In genomic region chr10:34771106-34771505, GRCh38 we compare ENCODE assay signal across 26 cellular contexts. TPM values are rescaled to one million over a fixed set of nuclear protein-coding genes. Genes with fewer than 3 reads are reported as not detected.
DNase-seq lines count a peak whose midpoint lies in the region; ATAC-seq, FAIRE-seq and TF ChIP-seq lines count a peak whose summit lies in the region.
"Had no signal": no experiment of that assay in that cellular context is flagged by ENCODE, and none has a peak within 500 bp of the region (broad histone marks: within the 10 kb centered on the region; RNA-seq: fewer than 3 reads in every experiment).

No MANE protein-coding gene starts in this region.

- CTCF ChIA-PET in WTC11 (lab: Charles Lee): interaction anchor here (1.1 to 1.7 kb wide), 2 partner anchors 20 to 38 kb away, joined by 4 to 5 read pairs; no protein-coding TSS in a partner anchor

- H3K27me3 ChIP-seq in mesenchymal stem cell (ENCODE audit: control insufficient read depth in 1 of 2, insufficient read depth in 1 of 2, low read length in 2 of 2): no peaks in the 10 kb centered on the region
- H3K27me3 ChIP-seq: BE2C, SJSA1 had no signal

- H3K27ac ChIP-seq in epithelial cell of prostate: peak overlapping the region; percentile 71
- no peak overlapping the region for H3K27ac ChIP-seq in mesenchymal stem cell (ENCODE audit: low read length, poor library complexity, severe bottlenecking)
- H3K27ac ChIP-seq: SJSA1 had no signal

- H3K9me3 Mint-ChIP-seq in WTC11: no peaks in the 10 kb centered on the region

- no peak overlapping the region for H3K4me2 ChIP-seq in mesenchymal stem cell (ENCODE audit: low read length, poor library complexity, severe bottlenecking)

- no peak overlapping the region for H2BK120ac ChIP-seq in mesenchymal stem cell (ENCODE audit: low read depth, low read length)

- peaks cover 0 to 10% of the 10 kb centered on the region in 2 experiments for H3K36me3 ChIP-seq in mesenchymal stem cell (ENCODE audit: control insufficient read depth in 1 of 2, insufficient read depth in 2 of 2, low read depth in 1 of 2, low read length in 2 of 2)
- H3K36me3 ChIP-seq: BE2C, SJSA1 had no signal

- no peak overlapping the region for H3K9ac ChIP-seq in mesenchymal stem cell (ENCODE audit: low read length)

- H3K23ac ChIP-seq in mesenchymal stem cell (ENCODE audit: low read length in 2 of 2): no peak overlapping the region

- POLR2A ChIA-PET in WTC11 (lab: Charles Lee): interaction anchor here (0.9 kb wide), 1 partner anchor 12 kb away, joined by 3 read pairs; no protein-coding TSS in a partner anchor

- H3K9me3 ChIP-seq in mesenchymal stem cell (ENCODE audit: control insufficient read depth, low read length): no peaks in the 10 kb centered on the region
- H3K9me3 ChIP-seq: BE2C, SJSA1 had no signal

- H4K91ac ChIP-seq in mesenchymal stem cell (ENCODE audit: low read length): no peak overlapping the region

- H3K4me3 ChIP-seq in mesenchymal stem cell (ENCODE audit: insufficient read depth in 1 of 2, low read depth in 1 of 2, low read length in 2 of 2): no peak overlapping the region
- H3K4me3 ChIP-seq: SJSA1 had no signal

- H3K36me3 Mint-ChIP-seq in WTC11: no peaks in the 10 kb centered on the region; the same call in 1 of the 2 replicates
- H3K36me3 Mint-ChIP-seq: CD14-positive monocyte had no signal

- ATAC-seq in WTC11: no peak
- ATAC-seq in HG03521 (IDR thresholded peaks at IDR 0.05; ENCODE audit: unreplicated experiment): no peak
- no peak for ATAC-seq in GM18511 (IDR thresholded peaks at IDR 0.05; ENCODE audit: unreplicated experiment)

- no peak overlapping the region for H3K18ac ChIP-seq in mesenchymal stem cell (ENCODE audit: low read depth in 1 of 2, low read length in 2 of 2)

- peak overlapping the region in 1 of 2 experiments; percentile 54 for H2BK12ac ChIP-seq in mesenchymal stem cell (ENCODE audit: low read length in 2 of 2)

- H3K14ac ChIP-seq in mesenchymal stem cell (ENCODE audit: low read length in 2 of 2): no peak overlapping the region

- H2AFZ ChIP-seq in mesenchymal stem cell (ENCODE audit: low read depth, low read length): no peak overlapping the region

- peaks cover 17% of the 10 kb centered on the region for H3K4me1 ChIP-seq in mesenchymal stem cell (ENCODE audit: control insufficient read depth, insufficient read depth, low read depth, low read length)
- H3K4me1 ChIP-seq: SJSA1 had no signal

- H3K79me1 ChIP-seq in mesenchymal stem cell (replicated peaks; ENCODE audit: low read length, poor library complexity, severe bottlenecking): peaks cover 13% of the 10 kb centered on the region

- H3K4me1 Mint-ChIP-seq in WTC11: peaks cover 64% of the 10 kb centered on the region
- H3K4me1 Mint-ChIP-seq: CD14-positive monocyte had no signal

- TF ChIP-seq CTCF in WTC11 (IDR thresholded peaks at IDR 0.05): no peak

- no peaks in the 10 kb centered on the region for H3K27me3 Mint-ChIP-seq in WTC11 (ENCODE audit: low read depth)

- no peak overlapping the region for H2BK5ac ChIP-seq in mesenchymal stem cell (ENCODE audit: low read depth, low read length, poor library complexity, severe bottlenecking)

- WGBS in mesenchymal stem cell: 82% methylated on average over 2 of the region's 3 CpGs

- H2AK5ac ChIP-seq in mesenchymal stem cell (ENCODE audit: low read length, severe bottlenecking): no peak overlapping the region

- no peak overlapping the region for H3K4ac ChIP-seq in mesenchymal stem cell (ENCODE audit: low read depth in 1 of 2, low read length in 2 of 2)

- no peak overlapping the region for H3K4me3 Mint-ChIP-seq in WTC11
- H3K4me3 Mint-ChIP-seq: CD14-positive monocyte had no signal

- intact Hi-C loops in posterior cingulate gyrus (cut with DNase I): no loop called here

- peak overlapping the region; percentile 42 for H4K8ac ChIP-seq in mesenchymal stem cell (ENCODE audit: low read length)

- no peak overlapping the region for H2BK15ac ChIP-seq in mesenchymal stem cell (ENCODE audit: low read depth, poor library complexity, severe bottlenecking)

- peak overlapping the region; percentile 39; the same call in 1 of the 2 replicates for H3K27ac Mint-ChIP-seq in WTC11
- H3K27ac Mint-ChIP-seq: CD14-positive monocyte had no signal

- no peak for DNase-seq in GM18507 (ENCODE audit: extremely low spot score, insufficient read length, low read depth)
- DNase-seq in WTC11 (ENCODE audit: low spot score): no peak
- DNase-seq in epithelial cell of prostate (ENCODE audit: low read depth, low spot score): no peak
- DNase-seq in mesenchymal stem cell: no peak
- DNase-seq in posterior cingulate gyrus: no peak
- DNase-seq in Kasumi-1 (lab: John Stamatoyannopoulos, UW): no peak
- DNase-seq: 8988T, ACHN, BE2C, Calu3, DMS79 treated with DMSO at 0.1 percent for 48 hours, Karpas-422, MV-4-11, NCI-H1105, NCI-H1436 treated with DMSO at 0.1 percent for 48 hours, NCI-H187 treated with DMSO at 0.1 percent for 48 hours, NCI-H2107, NCI-H524 treated with DMSO at 0.1 percent for 48 hours, NCI-H774, Right ventricle myocardium superior had no signal

- FAIRE-seq in GM18507 (lab: Jason Lieb, UNC): peak; percentile 38
- FAIRE-seq: GM12892, H54 had no signal

TF ChIP-seq in WTC11, 78 proteins besides CTCF, POLR2A, EP300 and RAD21:
- TF ChIP-seq CBFB (CRISPR knock-in tag; IDR thresholded peaks at IDR 0.05; ENCODE audit: low read depth) (no peak), ERG (CRISPR knock-in tag; IDR thresholded peaks at IDR 0.05) (no peak), FOXJ3 (CRISPR knock-in tag; IDR thresholded peaks at IDR 0.05; ENCODE audit: borderline replicate concordance) (no peak), NR1H2 (CRISPR knock-in tag; IDR thresholded peaks at IDR 0.05) (no peak)

RNA-seq across cellular contexts. Expression of gene PARD3, which starts 44.0 kb away (rescaled TPM):
- 44.9 to 51.8 TPM (median 47.0 TPM) in 3 replicates for total RNA-seq in WTC11 (2021)
- 37.3 TPM for polyA plus RNA-seq in mesenchymal stem cell (2013, experiment 1 of 2)
- polyA plus RNA-seq in mesenchymal stem cell (2013, experiment 2 of 2): 35.9 TPM
